In genomic region chr14:24612186-24612585, GRCh38 we compare ENCODE assay signal across 20 cellular contexts. TPM values are rescaled to one million over a fixed set of nuclear protein-coding genes. Genes with fewer than 3 reads are reported as not detected.
DNase-seq lines count a peak whose midpoint lies in the region; ATAC-seq and TF ChIP-seq lines count a peak whose summit lies in the region.
"Had no signal": no experiment of that assay in that cellular context is flagged by ENCODE, and none has a peak within 500 bp of the region (broad histone marks: within the 10 kb centered on the region; RNA-seq: fewer than 3 reads in every experiment).

No MANE protein-coding gene starts in this region.

- H3K9me3 Mint-ChIP-seq in CD8-positive, alpha-beta memory T cell: no peaks in the 10 kb centered on the region
- H3K9me3 Mint-ChIP-seq in activated naive CD8-positive, alpha-beta T cell treated with anti-CD3 and anti-CD28 coated beads, Interleukin-2, amount 10 ng/mL, durations not matched to agents 7 days and 5 days: peaks cover 2% of the 10 kb centered on the region
- H3K9me3 Mint-ChIP-seq: activated naive CD4-positive, alpha-beta T cell treated with anti-CD3 and anti-CD28 coated beads, Interleukin-2, amount 50 U/mL, for 24 hours had no signal

- peak; percentile 10 for DNase-seq in A673 (ENCODE audit: low spot score)
- no peak for DNase-seq in CD8-positive, alpha-beta memory T cell
- peak; percentile 43 for DNase-seq in MV-4-11 (lab: John Stamatoyannopoulos, UW)
- DNase-seq in activated naive CD8-positive, alpha-beta T cell treated with anti-CD3 and anti-CD28 coated beads, Interleukin-2, amount 10 ng/mL, durations not matched to agents 7 days and 5 days: no peak
- no peak for DNase-seq in nucleus accumbens (lab: John Stamatoyannopoulos, UW)
- DNase-seq: activated CD8-positive, alpha-beta memory T cell treated with anti-CD3 and anti-CD28 coated beads, Interleukin-2, amount 50 U/mL, for 4 hours; BE2C; IMR-90; midbrain; NCI-H146; NCI-H526 treated with DMSO at 0.1 percent for 48 hours; T-helper 17 cell had no signal

- intact Hi-C loops in A673 (cut with micrococcal nuclease; ENCODE audit: unreplicated experiment): no loop called here

- no peaks in the 10 kb centered on the region for H3K9me3 ChIP-seq in A673 (ENCODE audit: low read depth, low read length, poor library complexity, severe bottlenecking)
- no peaks in the 10 kb centered on the region for H3K9me3 ChIP-seq in CD8-positive, alpha-beta memory T cell (ENCODE audit: low read length)
- H3K9me3 ChIP-seq: BE2C, neutrophil had no signal

- no peak for ATAC-seq in activated naive CD8-positive, alpha-beta T cell treated with anti-CD3 and anti-CD28 coated beads, Interleukin-2, amount 10 ng/mL, durations not matched to agents 7 days and 5 days (ENCODE audit: low read depth)
- ATAC-seq in GM18517 (IDR thresholded peaks at IDR 0.05; ENCODE audit: unreplicated experiment) (no peak), GM19463 (IDR thresholded peaks at IDR 0.05; ENCODE audit: unreplicated experiment) (no peak)
- ATAC-seq: GM12878, T-helper 17 cell had no signal

- POLR2A ChIA-PET in A673 (lab: Charles Lee; ENCODE audit: low non-redundant PET): no interaction called here
- POLR2A ChIA-PET in CD8-positive, alpha-beta memory T cell (lab: Charles Lee): no interaction called here
- POLR2A ChIA-PET in activated naive CD8-positive, alpha-beta T cell treated with anti-CD3 and anti-CD28 coated beads, Interleukin-2, amount 10 ng/mL, durations not matched to agents 7 days and 5 days (lab: Charles Lee): no interaction called here

- no peak overlapping the region for H3K4me3 ChIP-seq in A673 (ENCODE audit: low read depth, low read length, poor library complexity, severe bottlenecking)
- H3K4me3 ChIP-seq in CD8-positive, alpha-beta memory T cell (ENCODE audit: low read length): no peak overlapping the region
- H3K4me3 ChIP-seq: GM12878, hepatocyte had no signal

- peaks cover 62 to 68% (median 65%) of the 10 kb centered on the region in 3 donors for H3K4me1 Mint-ChIP-seq in CD8-positive, alpha-beta memory T cell
- H3K4me1 Mint-ChIP-seq in activated naive CD8-positive, alpha-beta T cell treated with anti-CD3 and anti-CD28 coated beads, Interleukin-2, amount 10 ng/mL, durations not matched to agents 7 days and 5 days: peaks cover 51% of the 10 kb centered on the region

- CTCF ChIA-PET in A673 (lab: Charles Lee): no interaction called here
- CTCF ChIA-PET in CD8-positive, alpha-beta memory T cell (lab: Charles Lee): interaction anchor here (1.1 kb wide), 2 partner anchors 59 to 98 kb away, joined by 3 read pairs; no protein-coding TSS in a partner anchor

- no peaks in the 10 kb centered on the region for H3K36me3 Mint-ChIP-seq in CD8-positive, alpha-beta memory T cell
- peaks cover 12% of the 10 kb centered on the region for H3K36me3 Mint-ChIP-seq in activated naive CD8-positive, alpha-beta T cell treated with anti-CD3 and anti-CD28 coated beads, Interleukin-2, amount 10 ng/mL, durations not matched to agents 7 days and 5 days
- H3K36me3 Mint-ChIP-seq: activated naive CD4-positive, alpha-beta T cell treated with anti-CD3 and anti-CD28 coated beads, Interleukin-2, amount 50 U/mL, for 24 hours had no signal

- H3K36me3 ChIP-seq in A673 (ENCODE audit: insufficient read depth, low read length, poor library complexity, severe bottlenecking): no peaks in the 10 kb centered on the region
- no peaks in the 10 kb centered on the region for H3K36me3 ChIP-seq in CD8-positive, alpha-beta memory T cell (ENCODE audit: insufficient read depth, low read length)
- H3K36me3 ChIP-seq: BE2C, neutrophil had no signal

- H3K27ac ChIP-seq in A673 (ENCODE audit: low read depth, low read length, poor library complexity, severe bottlenecking): no peak overlapping the region
- peak overlapping the region; percentile 31 for H3K27ac ChIP-seq in CD8-positive, alpha-beta memory T cell (ENCODE audit: low read depth, low read length)
- H3K27ac ChIP-seq: hepatocyte, neutrophil had no signal

- no peaks in the 10 kb centered on the region for H3K27me3 Mint-ChIP-seq in CD8-positive, alpha-beta memory T cell
- H3K27me3 Mint-ChIP-seq in activated naive CD8-positive, alpha-beta T cell treated with anti-CD3 and anti-CD28 coated beads, Interleukin-2, amount 10 ng/mL, durations not matched to agents 7 days and 5 days: no peaks in the 10 kb centered on the region
- H3K27me3 Mint-ChIP-seq: activated naive CD4-positive, alpha-beta T cell treated with anti-CD3 and anti-CD28 coated beads, Interleukin-2, amount 50 U/mL, for 24 hours; T-helper 17 cell had no signal

- TF ChIP-seq CTCF in A673 (conservative IDR thresholded peaks at IDR 0.05; ENCODE audit: low read depth, low read length): no peak

- BruUV-seq in A673 (replicated peaks; lab: Mats Ljungman, UMichigan): no TSS peak

- no peaks in the 10 kb centered on the region for H3K27me3 ChIP-seq in A673 (replicated peaks; ENCODE audit: insufficient read depth, low read depth, low read length, poor library complexity)
- no peaks in the 10 kb centered on the region for H3K27me3 ChIP-seq in CD8-positive, alpha-beta memory T cell (ENCODE audit: insufficient read depth, low read length, poor library complexity, severe bottlenecking)
- H3K27me3 ChIP-seq: BE2C, hepatocyte, neutrophil had no signal

- H3K4me3 Mint-ChIP-seq in CD8-positive, alpha-beta memory T cell: peak overlapping the region in 4 of 7 donors; percentile 9 to 78 (median 38)
- no peak overlapping the region for H3K4me3 Mint-ChIP-seq in activated naive CD8-positive, alpha-beta T cell treated with anti-CD3 and anti-CD28 coated beads, Interleukin-2, amount 10 ng/mL, durations not matched to agents 7 days and 5 days
- H3K4me3 Mint-ChIP-seq: activated naive CD4-positive, alpha-beta T cell treated with anti-CD3 and anti-CD28 coated beads, Interleukin-2, amount 50 U/mL, for 24 hours; T-helper 17 cell had no signal

- no peaks in the 10 kb centered on the region for H3K4me1 ChIP-seq in A673 (ENCODE audit: insufficient read depth, low read length, poor library complexity, severe bottlenecking)
- H3K4me1 ChIP-seq in CD8-positive, alpha-beta memory T cell (ENCODE audit: insufficient read depth, low read length): peaks cover 51% of the 10 kb centered on the region
- H3K4me1 ChIP-seq: BE2C had no signal

- peak overlapping the region in 7 of 8 donors; percentile 11 to 86 (median 72) for H3K27ac Mint-ChIP-seq in CD8-positive, alpha-beta memory T cell
- peak overlapping the region; percentile 7 for H3K27ac Mint-ChIP-seq in activated naive CD8-positive, alpha-beta T cell treated with anti-CD3 and anti-CD28 coated beads, Interleukin-2, amount 10 ng/mL, durations not matched to agents 7 days and 5 days
- H3K27ac Mint-ChIP-seq: activated naive CD4-positive, alpha-beta T cell treated with anti-CD3 and anti-CD28 coated beads, Interleukin-2, amount 50 U/mL, for 24 hours; T-helper 17 cell had no signal

RNA-seq across cellular contexts. Expression of gene GZMH, which starts 2.7 kb away (rescaled TPM):
- total RNA-seq in A673 (2021): not detected in 2 replicates
- 100 to 1,000 TPM; 125 to 131 TPM for total RNA-seq in CD8-positive, alpha-beta memory T cell
- 336 TPM for polyA plus RNA-seq in CD8-positive, alpha-beta memory T cell
- total RNA-seq in activated naive CD8-positive, alpha-beta T cell treated with anti-CD3 and anti-CD28 coated beads, Interleukin-2, amount 10 ng/mL, durations not matched to agents 7 days and 5 days: 1 to 10 TPM; 4.9 to 5.7 TPM
- total RNA-seq: fibroblast of lung, GM12878, hepatocyte, IMR-90, temporal lobe had no signal
- polyA plus RNA-seq: fibroblast of lung, hepatocyte, IMR-90 had no signal

RNA-seq across cellular contexts. Expression of gene GZMB, which starts 21.8 kb away (rescaled TPM):
- not detected in 2 replicates for total RNA-seq in A673 (2021)
- total RNA-seq in CD8-positive, alpha-beta memory T cell: 1,000 to 10,000 TPM; 2,724 to 2,866 TPM
- 78.6 TPM for polyA plus RNA-seq in CD8-positive, alpha-beta memory T cell
- total RNA-seq in activated naive CD8-positive, alpha-beta T cell treated with anti-CD3 and anti-CD28 coated beads, Interleukin-2, amount 10 ng/mL, durations not matched to agents 7 days and 5 days: 100 to 1,000 TPM; 195 to 217 TPM
- total RNA-seq: fibroblast of lung, hepatocyte, IMR-90, temporal lobe had no signal
- polyA plus RNA-seq: fibroblast of lung, hepatocyte, IMR-90 had no signal

RNA-seq across cellular contexts. Expression of gene CTSG, which starts 36.1 kb away (rescaled TPM):
- total RNA-seq in A673 (2021): not detected in 2 replicates
- not detected for total RNA-seq in CD8-positive, alpha-beta memory T cell
- polyA plus RNA-seq in CD8-positive, alpha-beta memory T cell: not detected
- total RNA-seq in activated naive CD8-positive, alpha-beta T cell treated with anti-CD3 and anti-CD28 coated beads, Interleukin-2, amount 10 ng/mL, durations not matched to agents 7 days and 5 days: not detected
- total RNA-seq: fibroblast of lung, GM12878, hepatocyte, IMR-90, T-helper 17 cell had no signal
- polyA plus RNA-seq: fibroblast of lung, GM12878, hepatocyte, IMR-90 had no signal

Comparison
In these comparisons a context has a peak if more than half of its experiments do, and no peak if none do; other contexts are left out.
1. DNase-seq: peak in A673 (single experiment) and MV-4-11 (single experiment); none in CD8-positive, alpha-beta memory T cell (0 of 5), activated naive CD8-positive, alpha-beta T cell treated with anti-CD3 and anti-CD28 coated beads, Interleukin-2, amount 10 ng/mL, durations not matched to agents 7 days and 5 days (single experiment) and nucleus accumbens (0 of 56).
2. RNA of gene GZMH, which starts 2.7 kb away (total RNA-seq): 125 to 131 TPM in CD8-positive, alpha-beta memory T cell; 4.9 to 5.7 TPM in activated naive CD8-positive, alpha-beta T cell treated with anti-CD3 and anti-CD28 coated beads, Interleukin-2, amount 10 ng/mL, durations not matched to agents 7 days and 5 days and not detected in A673; every median in the first group is over 10 times any median in the second.
3. RNA of gene GZMB, which starts 21.8 kb away (total RNA-seq): 2,724 to 2,866 TPM in CD8-positive, alpha-beta memory T cell and 195 to 217 TPM in activated naive CD8-positive, alpha-beta T cell treated with anti-CD3 and anti-CD28 coated beads, Interleukin-2, amount 10 ng/mL, durations not matched to agents 7 days and 5 days; not detected in A673; every median in the first group is over 100 times any median in the second.